Comparison of ENCODE assay signal across 15 cellular contexts in genomic region chr2:159399716-159400525, GRCh38.
DNase-seq lines count a peak whose midpoint lies in the region; ATAC-seq, FAIRE-seq and TF ChIP-seq lines count a peak whose summit lies in the region.
"Had no signal": no experiment of that assay in that cellular context is flagged by ENCODE, and none has a peak within 500 bp of the region (broad histone marks: within the 10 kb centered on the region; RNA-seq: fewer than 3 reads in every experiment).

No MANE protein-coding gene starts in this region.

- POLR2A ChIA-PET in K562 (lab: Yijun Ruan, JAX) (interaction anchor here (0.8 kb wide), 1 partner anchor 15 kb away, joined by 3 read pairs; no protein-coding TSS in a partner anchor), HepG2 (lab: Yijun Ruan, JAX) (no interaction called here)

- no peaks in the 10 kb centered on the region for H3K4me1 Mint-ChIP-seq in stimulated activated memory B cell treated with anti-CD40 and anti-IgM and Interleukin-4, amounts not matched to agents 10 μg/mL and 1 μg/mL and 100 μg/mL, for 72 hours
- H3K4me1 Mint-ChIP-seq in endothelial cell (ENCODE audit: unreplicated experiment) = no peaks in the 10 kb centered on the region
- H3K4me1 Mint-ChIP-seq: CD4-positive, alpha-beta memory T cell had no signal

- no peak for TF ChIP-seq RAD21 in K562 (CRISPR knock-in tag; conservative IDR thresholded peaks at IDR 0.05 in 1 of 2, IDR thresholded peaks at IDR 0.05 in 1 of 2)
- no peak for TF ChIP-seq RAD21 in HepG2 (CRISPR knock-in tag; IDR thresholded peaks at IDR 0.05)

- H3K9ac ChIP-seq in K562 (ENCODE audit: insufficient read depth in 1 of 2, low read depth in 2 of 2, low read length in 2 of 2) = no peak overlapping the region
- no peak overlapping the region for H3K9ac ChIP-seq in HepG2 (ENCODE audit: insufficient read depth, low read depth, low read length)

- H3K4me2 ChIP-seq in K562 (ENCODE audit: insufficient read depth, low read length) = no peak overlapping the region
- H3K4me2 ChIP-seq in HepG2 (ENCODE audit: low read depth, low read length) = no peak overlapping the region; the same call in 1 of the 2 replicates

- intact Hi-C loops in K562 (cut with micrococcal nuclease) = no loop called here
- intact Hi-C loops in HepG2 (cut with micrococcal nuclease; ENCODE audit: unreplicated experiment) = loop anchor here (5.0 kb wide), 1 partner anchor 1467 kb away; no protein-coding TSS in a partner anchor

- BruUV-seq in K562 (replicated peaks; lab: Mats Ljungman, UMichigan) (no TSS peak), HepG2 (replicated peaks; lab: Mats Ljungman, UMichigan) (no TSS peak)

- CTCF ChIA-PET in K562 (lab: Yijun Ruan, JAX; ENCODE audit: low intra/inter-chr PET ratio) = no interaction called here
- CTCF ChIA-PET in HepG2 (lab: Yijun Ruan, JAX; ENCODE audit: low intra/inter-chr PET ratio, low total read pairs) = no interaction called here

- H4K20me1 ChIP-seq in K562 (replicated peaks; ENCODE audit: control insufficient read depth, insufficient read depth, low read length) (no peaks in the 10 kb centered on the region), HepG2 (ENCODE audit: insufficient read depth, low read length) (no peaks in the 10 kb centered on the region)

- H2AFZ ChIP-seq in K562 (ENCODE audit: low read depth, low read length) (no peak overlapping the region), HepG2 (ENCODE audit: low read length) (no peak overlapping the region)

- TF ChIP-seq CTCF in AG10803 (conservative IDR thresholded peaks at IDR 0.05; ENCODE audit: low read length) = no peak
- TF ChIP-seq CTCF in K562 (IDR thresholded peaks at IDR 0.05 in 2 of 3, conservative IDR thresholded peaks at IDR 0.05 in 1 of 3; ENCODE audit: insufficient read depth in 2 of 3, low read depth in 1 of 3, low read length in 3 of 3) = no peak
- no peak for TF ChIP-seq CTCF in HepG2 (CRISPR knock-in tag; IDR thresholded peaks at IDR 0.05)
- no peak for TF ChIP-seq CTCF in endothelial cell (IDR thresholded peaks at IDR 0.05; ENCODE audit: unreplicated experiment)

- H3K9me3 Mint-ChIP-seq in stimulated activated memory B cell treated with anti-CD40 and anti-IgM and Interleukin-4, amounts not matched to agents 10 μg/mL and 1 μg/mL and 100 μg/mL, for 72 hours = no peaks in the 10 kb centered on the region
- H3K9me3 Mint-ChIP-seq in endothelial cell (ENCODE audit: unreplicated experiment) = no peaks in the 10 kb centered on the region
- H3K9me3 Mint-ChIP-seq: CD4-positive, alpha-beta memory T cell had no signal

- no peak overlapping the region for H3K27ac Mint-ChIP-seq in stimulated activated memory B cell treated with anti-CD40 and anti-IgM and Interleukin-4, amounts not matched to agents 10 μg/mL and 1 μg/mL and 100 μg/mL, for 72 hours
- no peak overlapping the region for H3K27ac Mint-ChIP-seq in endothelial cell (ENCODE audit: unreplicated experiment)
- H3K27ac Mint-ChIP-seq: CD4-positive, alpha-beta memory T cell had no signal

- H3K27me3 ChIP-seq in K562 (ENCODE audit: control insufficient read depth in 2 of 2, insufficient read depth in 2 of 2, low read length in 2 of 2) (no peaks in the 10 kb centered on the region), HepG2 (ENCODE audit: control insufficient read depth in 1 of 2, insufficient read depth in 2 of 2, low read length in 2 of 2) (no peaks in the 10 kb centered on the region)

- H3K9me3 ChIP-seq in K562 (replicated peaks; ENCODE audit: control insufficient read depth, insufficient read depth, low read depth, low read length) (no peaks in the 10 kb centered on the region), HepG2 (ENCODE audit: low read length) (no peaks in the 10 kb centered on the region)

- TF ChIP-seq POLR2A in K562 (conservative IDR thresholded peaks at IDR 0.05) (no peak), HepG2 (IDR thresholded peaks at IDR 0.05; ENCODE audit: insufficient read depth in 1 of 2, low read depth in 2 of 2, low read length in 2 of 2) (no peak)

- H3K4me1 ChIP-seq in K562 (replicated peaks in 1 of 2; ENCODE audit: control insufficient read depth in 2 of 2, insufficient read depth in 2 of 2, low read length in 2 of 2) (no peaks in the 10 kb centered on the region), HepG2 (ENCODE audit: insufficient read depth, low read length) (peaks cover 34% of the 10 kb centered on the region)

- 0 out of 3 replicates have a peak, but pooled peaks have one; percentile 50 for ATAC-seq in K562
- peak; percentile 71 for ATAC-seq in HepG2
- ATAC-seq in stimulated activated memory B cell treated with anti-CD40 and anti-IgM and Interleukin-4, amounts not matched to agents 10 μg/mL and 1 μg/mL and 100 μg/mL, for 72 hours = no peak

- TF ChIP-seq EP300 in K562 (IDR thresholded peaks at IDR 0.05; ENCODE audit: low read length) = no peak
- TF ChIP-seq EP300 in HepG2 (IDR thresholded peaks at IDR 0.05; ENCODE audit: low read depth in 2 of 2, low read length in 2 of 2) = no peak
- TF ChIP-seq EP300 in HepG2 (CRISPR knock-in tag; IDR thresholded peaks at IDR 0.05; ENCODE audit: borderline replicate concordance) = no peak

- no peak for FAIRE-seq in K562 (lab: Jason Lieb, UNC)
- no peak for FAIRE-seq in HepG2 (lab: Jason Lieb, UNC)
- no peak for FAIRE-seq in urothelium cell line (lab: Jason Lieb, UNC)
- FAIRE-seq: H1 had no signal

- peaks cover 4% of the 10 kb centered on the region for H3K36me3 Mint-ChIP-seq in stimulated activated memory B cell treated with anti-CD40 and anti-IgM and Interleukin-4, amounts not matched to agents 10 μg/mL and 1 μg/mL and 100 μg/mL, for 72 hours
- no peaks in the 10 kb centered on the region for H3K36me3 Mint-ChIP-seq in endothelial cell (ENCODE audit: low read depth, unreplicated experiment)

- no peak overlapping the region for H3K4me3 ChIP-seq in AG10803 (ENCODE audit: low read length)
- no peak overlapping the region for H3K4me3 ChIP-seq in K562
- no peak overlapping the region for H3K4me3 ChIP-seq in HepG2 (replicated peaks in 1 of 3; ENCODE audit: insufficient read depth in 1 of 3, low read depth in 2 of 3, low read length in 3 of 3)

- H3K79me2 ChIP-seq in K562 (ENCODE audit: control insufficient read depth, insufficient read depth, low read length) = no peaks in the 10 kb centered on the region
- no peaks in the 10 kb centered on the region for H3K79me2 ChIP-seq in HepG2 (ENCODE audit: insufficient read depth, low read length)

- DNase-seq in AG10803 (ENCODE audit: low read depth) (peak; percentile 5), NCI-H1436 (lab: John Stamatoyannopoulos, UW) (peak; percentile 59), K562 (ENCODE audit: extremely low read depth in 1 of 4, low spot score in 3 of 4) (no peak), HepG2 (ENCODE audit: low spot score) (no peak), urothelium cell line (ENCODE audit: low spot score) (no peak), endothelial cell (ENCODE audit: low spot score) (no peak)
- no peak for DNase-seq in stimulated activated CD4-positive, alpha-beta T cell treated with anti-CD3 and anti-CD28 coated beads, Interleukin-1b, Interleukin-23, amount 100 ng/mL, for 48 hours
- DNase-seq: activated CD8-positive, alpha-beta memory T cell treated with anti-CD3 and anti-CD28 coated beads, Interleukin-2, amount 50 U/mL, for 4 hours; aorta; CD4-positive, alpha-beta memory T cell; KBM-7; NCI-H524 treated with DMSO at 0.1 percent for 48 hours; posterior cingulate gyrus had no signal

- WGBS in K562 (ENCODE audit: insufficient coverage, low coverage, missing lambda C conversion rate) = 61% methylated on average over 6 of the region's 6 CpGs
- WGBS in HepG2 (ENCODE audit: low lambda C conversion rate) = 68% methylated on average over 6 of the region's 6 CpGs

- H3K27ac ChIP-seq in K562 (ENCODE audit: extremely low read depth, low read depth, low read length) (no peak overlapping the region), HepG2 (ENCODE audit: extremely low read length, insufficient read depth, low read length) (peak overlapping the region; percentile 10)

- no peaks in the 10 kb centered on the region for H3K27me3 Mint-ChIP-seq in stimulated activated memory B cell treated with anti-CD40 and anti-IgM and Interleukin-4, amounts not matched to agents 10 μg/mL and 1 μg/mL and 100 μg/mL, for 72 hours
- no peaks in the 10 kb centered on the region for H3K27me3 Mint-ChIP-seq in endothelial cell (ENCODE audit: unreplicated experiment)
- H3K27me3 Mint-ChIP-seq: CD4-positive, alpha-beta memory T cell had no signal

- H3K9me1 ChIP-seq in K562 (ENCODE audit: control insufficient read depth, insufficient read depth, low read length) = no peaks in the 10 kb centered on the region

- no peak overlapping the region for H3K4me3 Mint-ChIP-seq in stimulated activated memory B cell treated with anti-CD40 and anti-IgM and Interleukin-4, amounts not matched to agents 10 μg/mL and 1 μg/mL and 100 μg/mL, for 72 hours
- H3K4me3 Mint-ChIP-seq in endothelial cell (ENCODE audit: unreplicated experiment) = no peak overlapping the region
- H3K4me3 Mint-ChIP-seq: CD4-positive, alpha-beta memory T cell had no signal

- no peaks in the 10 kb centered on the region for H3K36me3 ChIP-seq in K562 (ENCODE audit: control insufficient read depth, insufficient read depth, low read length)
- H3K36me3 ChIP-seq in HepG2 (replicated peaks in 1 of 2; ENCODE audit: control insufficient read depth in 1 of 2, insufficient read depth in 2 of 2, low read length in 2 of 2) = no peaks in the 10 kb centered on the region

- in situ Hi-C loops in K562 (cut with MboI) = no loop called here
- in situ Hi-C loops in HepG2 (cut with HindIII; ENCODE audit: extremely low pct_ligation_motif_present, low pct_unique_long_range_greater_than_20kb) = no loop called here

TF ChIP-seq in K562, 482 proteins besides CTCF, POLR2A, EP300 and RAD21 (continues in another document):
- TF ChIP-seq ZNF316 (IDR thresholded peaks at IDR 0.05) (peak; percentile 40; the same call in 1 of the 2 replicates), TAF1 (IDR thresholded peaks at IDR 0.05; ENCODE audit: control insufficient read depth, extremely low read depth, insufficient read depth, low read length, severe bottlenecking) (no peak), SREBF1 (IDR thresholded peaks at IDR 0.05; ENCODE audit: borderline replicate concordance, low read depth, low read length) (no peak)

TF ChIP-seq in HepG2, 621 proteins besides CTCF, POLR2A, EP300 and RAD21 (continues in another document):
- TF ChIP-seq RXRB (CRISPR knock-in tag; IDR thresholded peaks at IDR 0.05; ENCODE audit: borderline replicate concordance) (peak; percentile 46; the same call in 1 of the 2 replicates), IRF2 (CRISPR knock-in tag; IDR thresholded peaks at IDR 0.05) (no peak), PPARG (CRISPR knock-in tag; conservative IDR thresholded peaks at IDR 0.05) (0 out of 2 replicates have a peak, but pooled peaks have one; percentile 13), ZNF224 (CRISPR knock-in tag; IDR thresholded peaks at IDR 0.05) (no peak), TEAD2 (CRISPR knock-in tag; IDR thresholded peaks at IDR 0.05) (no peak), XRCC5 (optimal IDR thresholded peaks at IDR 0.05; ENCODE audit: low read length) (no peak)
- TF ChIP-seq, protein P1, sequence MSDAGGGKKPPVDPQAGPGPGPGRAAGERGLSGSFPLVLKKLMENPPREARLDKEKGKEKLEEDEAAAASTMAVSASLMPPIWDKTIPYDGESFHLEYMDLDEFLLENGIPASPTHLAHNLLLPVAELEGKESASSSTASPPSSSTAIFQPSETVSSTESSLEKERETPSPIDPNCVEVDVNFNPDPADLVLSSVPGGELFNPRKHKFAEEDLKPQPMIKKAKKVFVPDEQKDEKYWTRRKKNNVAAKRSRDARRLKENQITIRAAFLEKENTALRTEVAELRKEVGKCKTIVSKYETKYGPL (CRISPR knock-in tag; IDR thresholded peaks at IDR 0.05) = no peak

Comparison
In these comparisons a context has a peak if more than half of its experiments do, and no peak if none do; other contexts are left out.
1. DNase-seq: peak in AG10803 (single experiment) and NCI-H1436 (single experiment); none in K562 (0 of 4), HepG2 (single experiment), urothelium cell line (single experiment), stimulated activated CD4-positive, alpha-beta T cell treated with anti-CD3 and anti-CD28 coated beads, Interleukin-1b, Interleukin-23, amount 100 ng/mL, for 48 hours (single experiment) and endothelial cell (single experiment).